In the genomic region with DNA sequence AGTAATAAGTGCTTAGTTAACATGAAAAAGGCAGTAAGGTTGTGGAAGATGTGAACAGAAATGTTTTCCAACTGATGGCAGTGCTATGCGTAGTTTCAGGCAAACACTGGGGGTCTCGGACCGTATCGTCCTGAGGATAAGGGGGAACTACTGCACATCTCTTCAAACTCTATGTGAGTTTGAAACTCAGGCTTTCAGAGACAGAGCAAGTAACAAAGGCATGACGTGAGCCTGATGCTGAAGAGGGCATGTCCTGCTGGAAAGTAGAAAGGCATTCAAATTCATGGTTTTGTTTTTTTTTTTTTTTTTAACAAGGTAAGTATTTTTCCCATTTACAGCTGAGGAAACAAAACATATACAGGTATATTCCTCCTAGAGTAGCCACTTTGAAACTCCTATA, we compare ENCODE assay signal across 34 cellular contexts. TPM values are rescaled to one million over a fixed set of nuclear protein-coding genes. Genes with fewer than 3 reads are reported as not detected.
"Had no signal": no experiment of that assay in that cellular context is flagged by ENCODE, and none has a peak within 500 bp of the region (broad histone marks: within the 10 kb centered on the region; RNA-seq: fewer than 3 reads in every experiment).

No MANE protein-coding gene starts in this region.

- H3K27ac ChIP-seq: PC-9, RWPE1, VCaP had no signal

- FAIRE-seq: RCC 7860 had no signal

- H3K27ac Mint-ChIP-seq: activated CD4-positive, alpha-beta memory T cell treated with anti-CD3 and anti-CD28 coated beads, Interleukin-2, amount 10 ng/mL, durations not matched to agents 7 days and 5 days; activated CD8-positive, alpha-beta memory T cell treated with anti-CD3 and anti-CD28 coated beads, Interleukin-2, amount 10 ng/mL, durations not matched to agents 7 days and 5 days; activated naive CD4-positive, alpha-beta T cell treated with anti-CD3 and anti-CD28 coated beads, Interleukin-2, amount 10 ng/mL, durations not matched to agents 7 days and 5 days; activated naive CD8-positive, alpha-beta T cell; activated naive CD8-positive, alpha-beta T cell treated with anti-CD3 and anti-CD28 coated beads, Interleukin-2, amount 50 U/mL, for 24 hours; brain had no signal

- H3K4me3 Mint-ChIP-seq: activated CD4-positive, alpha-beta memory T cell treated with anti-CD3 and anti-CD28 coated beads, Interleukin-2, amount 10 ng/mL, durations not matched to agents 7 days and 5 days; activated CD8-positive, alpha-beta memory T cell treated with anti-CD3 and anti-CD28 coated beads, Interleukin-2, amount 10 ng/mL, durations not matched to agents 7 days and 5 days; activated naive CD4-positive, alpha-beta T cell treated with anti-CD3 and anti-CD28 coated beads, Interleukin-2, amount 10 ng/mL, durations not matched to agents 7 days and 5 days; activated naive CD8-positive, alpha-beta T cell; activated naive CD8-positive, alpha-beta T cell treated with anti-CD3 and anti-CD28 coated beads, Interleukin-2, amount 50 U/mL, for 24 hours; brain had no signal

- DNase-seq: activated CD4-positive, alpha-beta memory T cell treated with anti-CD3 and anti-CD28 coated beads, Interleukin-2, amount 10 ng/mL, durations not matched to agents 7 days and 5 days; activated CD4-positive, alpha-beta T cell treated with anti-CD3 and anti-CD28 coated beads for 1 hour; activated CD4-positive, alpha-beta T cell treated with anti-CD3 and anti-CD28 coated beads for 48 hours; activated CD4-positive, CD25-positive, alpha-beta regulatory T cell; activated CD8-positive, alpha-beta memory T cell treated with anti-CD3 and anti-CD28 coated beads for 24 hours; activated CD8-positive, alpha-beta memory T cell treated with anti-CD3 and anti-CD28 coated beads, Interleukin-2, amount 10 ng/mL, durations not matched to agents 7 days and 5 days; activated CD8-positive, alpha-beta memory T cell treated with anti-CD3 and anti-CD28 coated beads, Interleukin-2, amount 50 U/mL, for 48 hours; activated effector memory CD4-positive, alpha-beta T cell treated with Interleukin-2 at 50 U/mL for 16 hours; activated naive CD4-positive, alpha-beta T cell treated with anti-CD3 and anti-CD28 coated beads, Interleukin-2, amount 10 ng/mL, durations not matched to agents 7 days and 5 days; activated naive CD8-positive, alpha-beta T cell treated with anti-CD3 and anti-CD28 coated beads, Interleukin-2, amount 50 U/mL, for 24 hours; activated T-cell treated with anti-CD3 and anti-CD28 coated beads, Interleukin-2, amount 50 U/mL, for 48 hours; anterior cingulate cortex; central memory CD4-positive, alpha-beta T cell; NCI-H1048; NCI-H1105 treated with DMSO at 0.1 percent for 48 hours; NCI-H1436; NCI-H1694; NCI-H1930; NCI-H2081 treated with DMSO at 0.1 percent for 48 hours; NCI-H226; NCI-H446 treated with DMSO at 0.1 percent for 48 hours; NCI-H524; NK-92 treated with Interleukin-12 subunit alpha and Interleukin-12 subunit beta, amount 100 ng/mL, for 24 hours; PC-9; SW 1271; T-helper 1 cell; T-helper 2 cell; T-helper 9 cell had no signal

- H3K4me3 ChIP-seq: PC-9 had no signal

- H3K4me2 ChIP-seq: PC-9 had no signal

- H3K36me3 Mint-ChIP-seq: activated CD8-positive, alpha-beta memory T cell treated with anti-CD3 and anti-CD28 coated beads, Interleukin-2, amount 10 ng/mL, durations not matched to agents 7 days and 5 days; activated naive CD4-positive, alpha-beta T cell treated with anti-CD3 and anti-CD28 coated beads, Interleukin-2, amount 10 ng/mL, durations not matched to agents 7 days and 5 days; activated naive CD8-positive, alpha-beta T cell; brain had no signal

- H2AFZ ChIP-seq: PC-9 had no signal

- H3K4me1 Mint-ChIP-seq: activated CD4-positive, alpha-beta memory T cell treated with anti-CD3 and anti-CD28 coated beads, Interleukin-2, amount 10 ng/mL, durations not matched to agents 7 days and 5 days; activated CD8-positive, alpha-beta memory T cell treated with anti-CD3 and anti-CD28 coated beads, Interleukin-2, amount 10 ng/mL, durations not matched to agents 7 days and 5 days; activated naive CD4-positive, alpha-beta T cell treated with anti-CD3 and anti-CD28 coated beads, Interleukin-2, amount 10 ng/mL, durations not matched to agents 7 days and 5 days; activated naive CD8-positive, alpha-beta T cell treated with anti-CD3 and anti-CD28 coated beads, Interleukin-2, amount 50 U/mL, for 24 hours; brain had no signal

- H3K9me3 Mint-ChIP-seq: activated CD4-positive, alpha-beta memory T cell treated with anti-CD3 and anti-CD28 coated beads, Interleukin-2, amount 10 ng/mL, durations not matched to agents 7 days and 5 days; activated naive CD4-positive, alpha-beta T cell treated with anti-CD3 and anti-CD28 coated beads, Interleukin-2, amount 10 ng/mL, durations not matched to agents 7 days and 5 days; activated naive CD8-positive, alpha-beta T cell treated with anti-CD3 and anti-CD28 coated beads, Interleukin-2, amount 50 U/mL, for 24 hours had no signal

RNA-seq across cellular contexts. Expression of a gene that starts 59.9 kb away (rescaled TPM):
- total RNA-seq: OCI-LY7 had no signal
